Comparison of ENCODE assay signal across 17 cellular contexts in the genomic region with DNA sequence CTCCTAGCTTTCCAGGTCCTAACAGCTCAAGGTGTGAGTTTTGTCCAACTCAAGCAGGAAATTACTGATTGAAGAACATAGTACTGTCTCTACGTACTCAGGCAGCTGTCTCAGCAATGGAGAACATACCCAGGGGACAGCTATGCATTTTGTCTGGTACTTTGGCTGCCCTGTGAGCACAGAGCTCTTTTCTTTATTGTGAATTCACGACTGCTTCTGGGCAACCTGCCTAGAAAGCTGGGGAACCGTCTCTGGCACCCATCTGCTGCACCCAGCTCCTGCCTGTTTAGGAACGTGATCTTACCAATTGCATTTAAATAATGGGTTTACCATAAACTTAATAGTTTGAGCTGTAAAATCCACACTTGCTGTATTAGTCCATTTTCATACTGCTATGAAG.
DNase-seq lines count a peak whose midpoint lies in the region; ATAC-seq and TF ChIP-seq lines count a peak whose summit lies in the region.
"Had no signal": no experiment of that assay in that cellular context is flagged by ENCODE, and none has a peak within 500 bp of the region (broad histone marks: within the 10 kb centered on the region; RNA-seq: fewer than 3 reads in every experiment).

No MANE protein-coding gene starts in this region.

- no peak overlapping the region for H3K27ac Mint-ChIP-seq in stimulated activated effector memory CD8-positive, alpha-beta T cell treated with anti-CD3 and anti-CD28 coated beads, Interleukin-12 subunit alpha, Interleukin-12 subunit beta, amount 100 ng/mL, for 72 hours
- H3K27ac Mint-ChIP-seq: activated CD8-positive, alpha-beta T cell treated with anti-CD3 and anti-CD28 coated beads for 36 hours; activated naive CD4-positive, alpha-beta T cell treated with anti-CD3 and anti-CD28 coated beads, Interleukin-2, amount 50 U/mL, for 24 hours; CD8-positive, alpha-beta T cell; neural progenitor cell; stimulated activated naive CD8-positive, alpha-beta T cell treated with anti-CD3 and anti-CD28 coated beads, Interleukin-15, Interleukin-2, amounts not matched to agents 100 ng/mL and 50 ng/mL, for 24 hours had no signal

- intact Hi-C loops in thyroid gland (cut with DNase I) (loop anchor here (10.0 kb wide), 1 partner anchor 548 kb away; the partner anchor contains the start of gene KCNH1), body of pancreas (cut with DNase I) (loop anchor here (10.0 kb wide), 1 partner anchor 358 kb away; no protein-coding TSS in a partner anchor)

- no peaks in the 10 kb centered on the region for H3K27me3 ChIP-seq in thyroid gland
- H3K27me3 ChIP-seq in body of pancreas: no peaks in the 10 kb centered on the region
- H3K27me3 ChIP-seq: neural progenitor cell had no signal

- WGBS in thyroid gland, 2 donors: 40 to 42% methylated on average over 4 of the region's 4 CpGs
- WGBS in body of pancreas, 2 donors: 50 to 68% methylated on average over 4 of the region's 4 CpGs

- H3K36me3 Mint-ChIP-seq in stimulated activated effector memory CD8-positive, alpha-beta T cell treated with anti-CD3 and anti-CD28 coated beads, Interleukin-12 subunit alpha, Interleukin-12 subunit beta, amount 100 ng/mL, for 72 hours: no peaks in the 10 kb centered on the region
- H3K36me3 Mint-ChIP-seq: neural progenitor cell had no signal

- H3K9me3 ChIP-seq in thyroid gland (no peaks in the 10 kb centered on the region), body of pancreas (no peaks in the 10 kb centered on the region)

- H3K4me3 Mint-ChIP-seq in stimulated activated effector memory CD8-positive, alpha-beta T cell treated with anti-CD3 and anti-CD28 coated beads, Interleukin-12 subunit alpha, Interleukin-12 subunit beta, amount 100 ng/mL, for 72 hours: no peak overlapping the region
- H3K4me3 Mint-ChIP-seq: activated CD8-positive, alpha-beta T cell treated with anti-CD3 and anti-CD28 coated beads for 36 hours; activated naive CD4-positive, alpha-beta T cell treated with anti-CD3 and anti-CD28 coated beads, Interleukin-2, amount 50 U/mL, for 24 hours; activated T-cell treated with anti-CD3 and anti-CD28 coated beads, Interleukin-2, amount 50 U/mL, for 4 hours; CD8-positive, alpha-beta T cell; neural progenitor cell; stimulated activated naive CD8-positive, alpha-beta T cell treated with anti-CD3 and anti-CD28 coated beads, Interleukin-15, Interleukin-2, amounts not matched to agents 100 ng/mL and 50 ng/mL, for 24 hours had no signal

- H3K4me3 ChIP-seq in thyroid gland (replicated peaks in 1 of 3) (no peak overlapping the region), body of pancreas (no peak overlapping the region)
- H3K4me3 ChIP-seq: neural progenitor cell had no signal

- ATAC-seq in stimulated activated effector memory CD8-positive, alpha-beta T cell treated with anti-CD3 and anti-CD28 coated beads, Interleukin-12 subunit alpha, Interleukin-12 subunit beta, amount 100 ng/mL, for 72 hours: no peak
- ATAC-seq in body of pancreas: no peak
- ATAC-seq: activated CD8-positive, alpha-beta T cell treated with anti-CD3 and anti-CD28 coated beads for 36 hours; activated T-cell treated with anti-CD3 and anti-CD28 coated beads, Interleukin-2, amount 50 U/mL, for 4 hours; CD8-positive, alpha-beta T cell; right cardiac atrium had no signal

- TF ChIP-seq CTCF in thyroid gland (IDR thresholded peaks at IDR 0.05) (no peak), body of pancreas (IDR thresholded peaks at IDR 0.05) (no peak)

- peaks cover 10% of the 10 kb centered on the region for H3K9me3 Mint-ChIP-seq in stimulated activated effector memory CD8-positive, alpha-beta T cell treated with anti-CD3 and anti-CD28 coated beads, Interleukin-12 subunit alpha, Interleukin-12 subunit beta, amount 100 ng/mL, for 72 hours

- H3K36me3 ChIP-seq in thyroid gland (no peaks in the 10 kb centered on the region), body of pancreas (replicated peaks in 1 of 2; ENCODE audit: insufficient read depth in 1 of 2, low read depth in 2 of 2) (no peaks in the 10 kb centered on the region)
- H3K36me3 ChIP-seq: neural progenitor cell had no signal

- peaks cover 4% of the 10 kb centered on the region for H3K4me1 Mint-ChIP-seq in stimulated activated effector memory CD8-positive, alpha-beta T cell treated with anti-CD3 and anti-CD28 coated beads, Interleukin-12 subunit alpha, Interleukin-12 subunit beta, amount 100 ng/mL, for 72 hours
- H3K4me1 Mint-ChIP-seq: activated naive CD4-positive, alpha-beta T cell treated with anti-CD3 and anti-CD28 coated beads, Interleukin-2, amount 50 U/mL, for 24 hours had no signal

- H3K4me1 ChIP-seq in thyroid gland (no peaks in the 10 kb centered on the region), body of pancreas (no peaks in the 10 kb centered on the region)
- H3K4me1 ChIP-seq: neural progenitor cell had no signal

- TF ChIP-seq POLR2A in thyroid gland (IDR thresholded peaks at IDR 0.05) (no peak), body of pancreas (IDR thresholded peaks at IDR 0.05) (no peak)

- H3K27ac ChIP-seq in thyroid gland (no peak overlapping the region), body of pancreas (no peak overlapping the region)
- H3K27ac ChIP-seq: neural progenitor cell had no signal

- DNase-seq in NCI-H82 (lab: John Stamatoyannopoulos, UW): peak; percentile 22
- DNase-seq in NCI-H82 treated with DMSO at 0.1 percent for 48 hours (lab: John Stamatoyannopoulos, UW; ENCODE audit: unreplicated experiment): no peak
- DNase-seq in NCI-H69 (lab: John Stamatoyannopoulos, UW): peak; percentile 78
- DNase-seq in hippocampal formation (lab: John Stamatoyannopoulos, UW): peak; percentile 52 to 69
- DNase-seq in thyroid gland: peak; percentile 12 to 21
- DNase-seq in stimulated activated effector memory CD8-positive, alpha-beta T cell treated with anti-CD3 and anti-CD28 coated beads, Interleukin-12 subunit alpha, Interleukin-12 subunit beta, amount 100 ng/mL, for 72 hours (ENCODE audit: low spot score in 2 of 2): no peak
- DNase-seq in body of pancreas: no peak
- no peak for DNase-seq in AML-193 (lab: John Stamatoyannopoulos, UW)
- DNase-seq: activated CD8-positive, alpha-beta T cell treated with anti-CD3 and anti-CD28 coated beads for 36 hours; activated T-cell treated with anti-CD3 and anti-CD28 coated beads, Interleukin-2, amount 50 U/mL, for 4 hours; CD8-positive, alpha-beta T cell; effector memory CD4-positive, alpha-beta T cell; right cardiac atrium; T-helper 1 cell had no signal

Comparison
In these comparisons a context has a peak if more than half of its experiments do, and no peak if none do; other contexts are left out.
1. DNase-seq: peak in NCI-H82 (single experiment), NCI-H69 (single experiment), hippocampal formation (2 of 2) and thyroid gland (2 of 2); none in NCI-H82 treated with DMSO at 0.1 percent for 48 hours (single experiment), stimulated activated effector memory CD8-positive, alpha-beta T cell treated with anti-CD3 and anti-CD28 coated beads, Interleukin-12 subunit alpha, Interleukin-12 subunit beta, amount 100 ng/mL, for 72 hours (0 of 2), body of pancreas (0 of 4) and AML-193 (0 of 2).